Comparison of ENCODE assay signal across 18 cellular contexts in the genomic region with DNA sequence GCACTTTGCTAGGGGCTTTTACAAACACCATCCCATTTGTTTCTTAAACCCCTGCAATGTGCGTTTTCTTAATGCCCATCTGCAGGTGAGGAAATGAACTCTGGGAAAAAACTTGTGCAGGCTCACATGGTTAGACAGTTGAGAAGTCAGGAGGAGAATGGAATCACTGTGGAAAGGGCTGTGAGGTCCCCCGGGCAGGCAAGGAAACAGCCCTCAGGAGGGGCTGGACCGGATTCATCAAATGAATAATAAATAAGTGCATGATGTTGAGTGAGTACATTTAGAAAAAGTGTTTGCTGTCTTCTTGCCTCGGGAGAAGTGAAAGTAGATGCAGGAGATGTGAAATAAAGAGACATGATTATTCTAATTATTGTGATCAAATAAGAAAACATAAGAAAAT.
"Had no signal": no experiment of that assay in that cellular context is flagged by ENCODE, and none has a peak within 500 bp of the region (broad histone marks: within the 10 kb centered on the region; RNA-seq: fewer than 3 reads in every experiment).

No MANE protein-coding gene starts in this region.

- DNase-seq: KBM-7, MV-4-11, NCI-H1048, NCI-H1105, NCI-H1436 treated with DMSO at 0.1 percent for 48 hours, NCI-H1694, NCI-H187 treated with DMSO at 0.1 percent for 48 hours, NCI-H2029 treated with DMSO at 0.1 percent for 48 hours, NCI-H226, NCI-H446, NCI-H510A, NCI-H524 treated with DMSO at 0.1 percent for 48 hours, NCI-H69, NCI-H774, Right ventricle myocardium superior, RPMI8226, SIG-M5, SK-N-SH had no signal
